In the genomic region with DNA sequence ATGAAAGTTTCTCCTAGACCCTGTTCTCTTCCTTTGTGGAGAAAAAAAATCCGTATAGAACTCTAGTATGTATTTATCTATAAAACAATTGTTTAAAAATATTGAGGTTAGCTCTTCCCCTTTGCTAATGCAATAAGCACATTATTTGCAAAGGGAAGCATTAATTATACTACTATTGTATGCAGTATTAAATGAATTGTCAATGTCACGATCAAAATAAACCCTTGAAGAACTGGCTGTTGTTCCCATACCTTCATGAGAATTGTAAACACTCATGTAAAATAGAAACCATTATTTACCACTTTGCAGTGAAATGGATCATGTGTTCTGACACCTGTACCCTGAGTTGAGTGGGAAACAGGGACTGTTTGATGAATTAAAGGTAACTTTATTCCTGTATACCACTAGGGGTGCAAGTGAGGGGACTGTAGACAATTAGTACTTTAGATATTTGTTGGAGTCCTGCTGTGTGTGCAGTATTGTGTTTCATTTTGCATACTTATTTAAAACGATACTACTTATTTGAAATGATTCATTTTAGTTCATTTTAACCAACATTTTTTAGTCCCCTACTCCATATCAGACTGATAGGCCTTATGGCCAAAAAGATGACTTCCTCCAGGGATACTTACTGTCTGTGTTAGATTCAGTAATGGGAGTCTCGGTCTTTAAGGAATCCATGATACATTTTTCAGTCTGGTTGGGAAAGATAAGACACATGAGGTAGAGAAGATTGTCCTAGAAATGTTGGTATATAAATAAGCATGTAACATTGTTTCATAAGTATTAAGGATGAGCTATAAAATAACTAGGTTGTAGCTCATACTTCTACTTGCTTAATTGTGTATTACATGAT, we compare ENCODE assay signal across 8 cellular contexts. TPM values are rescaled to one million over a fixed set of nuclear protein-coding genes. Genes with fewer than 3 reads are reported as not detected.
A peak's percentile ranks its signal among the peaks of the same experiment; 100 is the strongest.
DNase-seq lines count a peak whose midpoint lies in the region; ATAC-seq and TF ChIP-seq lines count a peak whose summit lies in the region.

No MANE protein-coding gene starts in this region.

- no peaks in the 10 kb centered on the region for H3K9me3 Mint-ChIP-seq in Caco-2 (ENCODE audit: unreplicated experiment)

- no peak for DNase-seq in Caco-2
- DNase-seq in SW480 (ENCODE audit: low spot score) = peak; percentile 32
- DNase-seq in kidney epithelial cell (ENCODE audit: low read depth) = no peak
- no peak for DNase-seq in putamen (ENCODE audit: low spot score)
- no peak for DNase-seq in islet precursor cell
- DNase-seq in left colon = no peak

- H3K4me1 ChIP-seq in Caco-2 = peaks cover 34% of the 10 kb centered on the region

- no peaks in the 10 kb centered on the region for H3K9me3 ChIP-seq in Caco-2

- peak; percentile 57 to 81 for TF ChIP-seq CTCF in Caco-2 (IDR thresholded peaks at IDR 0.05; ENCODE audit: insufficient read depth in 1 of 2, low read depth in 1 of 2, low read length in 1 of 2, severe bottlenecking in 1 of 2, unreplicated experiment in 1 of 2)
- peak; percentile 42 for TF ChIP-seq CTCF in kidney epithelial cell (IDR thresholded peaks at IDR 0.05; ENCODE audit: insufficient read depth, low read length, poor library complexity, severe bottlenecking)

- no peak overlapping the region for H3K4me3 Mint-ChIP-seq in Caco-2 (ENCODE audit: unreplicated experiment)

- H3K27me3 Mint-ChIP-seq in Caco-2 (ENCODE audit: insufficient read depth, unreplicated experiment) = no peaks in the 10 kb centered on the region

- CTCF ChIA-PET in Caco-2 (lab: Charles Lee) = no interaction called here

- H3K4me3 ChIP-seq in Caco-2 (ENCODE audit: low read depth, low read length) (no peak overlapping the region), kidney epithelial cell (ENCODE audit: low read depth, low read length) (no peak overlapping the region)

- no peak overlapping the region for H3K27ac Mint-ChIP-seq in Caco-2 (ENCODE audit: unreplicated experiment)

- BruUV-seq in Caco-2 (replicated peaks; lab: Mats Ljungman, UMichigan) = no TSS peak

- intact Hi-C loops in Caco-2 (cut with micrococcal nuclease; ENCODE audit: unreplicated experiment) = no loop called here
- intact Hi-C loops in left colon (cut with DNase I, micrococcal nuclease) = no loop called here

- peaks cover 31% of the 10 kb centered on the region for H3K36me3 Mint-ChIP-seq in Caco-2 (ENCODE audit: insufficient read depth, unreplicated experiment)

- POLR2A ChIA-PET in Caco-2 (lab: Charles Lee) = interaction anchor here (0.6 kb wide), 1 partner anchor 8 kb away, joined by 3 read pairs; a partner anchor contains a TSS

- H3K27me3 ChIP-seq in Caco-2 (replicated peaks; ENCODE audit: control insufficient read depth, insufficient read depth, low read length) = no peaks in the 10 kb centered on the region
- no peaks in the 10 kb centered on the region for H3K27me3 ChIP-seq in kidney epithelial cell (ENCODE audit: control insufficient read depth, insufficient read depth, low read length)

- peaks cover 8% of the 10 kb centered on the region for H3K4me1 Mint-ChIP-seq in Caco-2 (ENCODE audit: low read depth, unreplicated experiment)

- H3K36me3 ChIP-seq in Caco-2 (ENCODE audit: control insufficient read depth, insufficient read depth, low read length) (no peaks in the 10 kb centered on the region), kidney epithelial cell (ENCODE audit: control insufficient read depth, insufficient read depth, low read length) (no peaks in the 10 kb centered on the region)

- ATAC-seq in GM19023 (IDR thresholded peaks at IDR 0.05; ENCODE audit: unreplicated experiment) (peak; percentile 77), HG03280 (IDR thresholded peaks at IDR 0.05; ENCODE audit: unreplicated experiment) (peak; percentile 73), left colon (no peak)

RNA-seq across cellular contexts. Expression of a gene that starts 7.9 kb away (rescaled TPM):
- 140 and 147 TPM in 2 replicates for total RNA-seq in Caco-2 (2022)
- 29.4 and 30.5 TPM in 2 replicates for total RNA-seq in kidney epithelial cell
- 10 to 100 TPM; 36.9 to 55.5 TPM for total RNA-seq in left colon

RNA-seq across cellular contexts. Expression of a gene that starts 8.1 kb away (rescaled TPM):
- total RNA-seq in Caco-2 (2022) = 5.3 and 6.3 TPM in 2 replicates
- 0.68 and 1.0 TPM in 2 replicates for total RNA-seq in kidney epithelial cell
- under 1 TPM in 1 of 2 donors, not detected in 1; 0.73 TPM for total RNA-seq in left colon
